Comparison of ENCODE assay signal across 16 cellular contexts in genomic region chr7:157801971-157802675, GRCh38.
A peak's percentile ranks its signal among the peaks of the same experiment; 100 is the strongest.
DNase-seq lines count a peak whose midpoint lies in the region; ATAC-seq, FAIRE-seq and TF ChIP-seq lines count a peak whose summit lies in the region.
"Had no signal": no experiment of that assay in that cellular context is flagged by ENCODE, and none has a peak within 500 bp of the region (broad histone marks: within the 10 kb centered on the region; RNA-seq: fewer than 3 reads in every experiment).

No MANE protein-coding gene starts in this region.

- peak overlapping the region; percentile 23 for H3K14ac ChIP-seq in neuronal stem cell (ENCODE audit: low read length)

- no peak overlapping the region for H4K8ac ChIP-seq in neuronal stem cell (ENCODE audit: low read depth, low read length)

- peak overlapping the region; percentile 61 for H2BK12ac ChIP-seq in neuronal stem cell (ENCODE audit: low read length)

- H3K4me1 ChIP-seq in kidney (ENCODE audit: control insufficient read depth in 1 of 2, insufficient read depth in 1 of 2, low read depth in 1 of 2, low read length in 2 of 2): no peaks in the 10 kb centered on the region
- peaks cover 14 to 27% of the 10 kb centered on the region in 2 donors for H3K4me1 ChIP-seq in neuronal stem cell (ENCODE audit: control insufficient read depth in 2 of 2, insufficient read depth in 1 of 2, low read depth in 1 of 2, low read length in 2 of 2)
- H3K4me1 ChIP-seq: BE2C, HAP-1 had no signal

- H3K4me3 ChIP-seq in kidney (ENCODE audit: low read length in 2 of 2) (no peak overlapping the region), neuronal stem cell (ENCODE audit: low read length in 2 of 2) (no peak overlapping the region)
- H3K4me3 ChIP-seq: GM12878, GM23248, HAP-1 had no signal

- H3K27ac ChIP-seq in kidney (ENCODE audit: low read depth in 2 of 2, low read length in 2 of 2) (no peak overlapping the region), neuronal stem cell (replicated peaks; ENCODE audit: low read length) (no peak overlapping the region)
- H3K27ac ChIP-seq: C4-2B, GM23248 had no signal

- ATAC-seq in Right ventricle myocardium superior (ENCODE audit: poor library complexity) (no peak), left ventricle myocardium superior (no peak), HG02973 (IDR thresholded peaks at IDR 0.05; ENCODE audit: unreplicated experiment) (no peak), GM19395 (IDR thresholded peaks at IDR 0.05; ENCODE audit: unreplicated experiment) (no peak)
- no peak for ATAC-seq in activated CD4-positive, CD25-positive, alpha-beta regulatory T cell treated with anti-CD3 and anti-CD28 coated beads, Interleukin-2, amount 50 U/mL, for 24 hours
- ATAC-seq: GM12878 had no signal

- no peak for TF ChIP-seq CTCF in kidney (IDR thresholded peaks at IDR 0.05; ENCODE audit: borderline replicate concordance, extremely low read depth, insufficient read depth)

- no CpG with 5 or more reads among the region's 42 CpGs for WGBS in neuronal stem cell (ENCODE audit: extremely low coverage in 2 of 2, insufficient read length in 2 of 2, insufficient replicate concordance in 1 of 2), 2 donors

- H4K91ac ChIP-seq in neuronal stem cell (ENCODE audit: low read depth, low read length, poor library complexity): no peak overlapping the region

- H3K23ac ChIP-seq in neuronal stem cell (ENCODE audit: low read depth, low read length, poor library complexity): peak overlapping the region; percentile 25

- no peak overlapping the region for H2AFZ ChIP-seq in neuronal stem cell (ENCODE audit: low read length)
- H2AFZ ChIP-seq: GM23248 had no signal

- intact Hi-C loops in Right ventricle myocardium superior (cut with DNase I) (no loop called here), left ventricle myocardium superior (cut with micrococcal nuclease) (no loop called here), kidney (cut with DNase I) (no loop called here)

- peak overlapping the region; percentile 20 for H3K18ac ChIP-seq in neuronal stem cell (ENCODE audit: low read length)

- H3K36me3 ChIP-seq in kidney (ENCODE audit: control insufficient read depth in 1 of 2, insufficient read depth in 2 of 2, low read length in 2 of 2): no peaks in the 10 kb centered on the region
- no peaks in the 10 kb centered on the region for H3K36me3 ChIP-seq in neuronal stem cell (replicated peaks in 1 of 2; ENCODE audit: control insufficient read depth in 2 of 2, insufficient read depth in 2 of 2, low read length in 2 of 2)
- H3K36me3 ChIP-seq: BE2C, HAP-1 had no signal

- H3K4ac ChIP-seq in neuronal stem cell (ENCODE audit: low read length): no peak overlapping the region

- DNase-seq in Right ventricle myocardium superior (peak; percentile 24), left ventricle myocardium superior (no peak), kidney (peak; percentile 52), neuronal stem cell (ENCODE audit: low spot score) (no peak)
- DNase-seq: BE2C; CD4-positive, alpha-beta memory T cell; DMS79; GM23248 had no signal

- no peak overlapping the region for H2BK5ac ChIP-seq in neuronal stem cell (ENCODE audit: low read length)

- peaks cover 0 to 2% of the 10 kb centered on the region in 2 donors for H3K9me3 ChIP-seq in kidney (ENCODE audit: control insufficient read depth in 1 of 2, low read length in 2 of 2)
- H3K9me3 ChIP-seq in neuronal stem cell (replicated peaks in 1 of 2; ENCODE audit: control insufficient read depth in 2 of 2, insufficient read depth in 1 of 2, low read depth in 1 of 2, low read length in 2 of 2): peaks cover 6 to 12% of the 10 kb centered on the region in 2 donors
- H3K9me3 ChIP-seq: BE2C, HAP-1 had no signal

- no peaks in the 10 kb centered on the region for H3K79me1 ChIP-seq in neuronal stem cell (ENCODE audit: low read depth, low read length)

- peak overlapping the region; percentile 65 for H2AK5ac ChIP-seq in neuronal stem cell (ENCODE audit: low read depth, low read length)

- peaks cover 0 to 2% (median 0%) of the 10 kb centered on the region in 3 experiments for H3K27me3 ChIP-seq in neuronal stem cell (ENCODE audit: control insufficient read depth in 3 of 3, insufficient read depth in 3 of 3, low read depth in 1 of 3, low read length in 3 of 3)
- H3K27me3 ChIP-seq: BE2C had no signal

- no peak for FAIRE-seq in kidney (lab: Jason Lieb, UNC)
- FAIRE-seq: A204.1, GM12878, GM18507 had no signal

- H2BK15ac ChIP-seq in neuronal stem cell (ENCODE audit: low read length): peak overlapping the region; percentile 0

- H3K9ac ChIP-seq in kidney (ENCODE audit: low read length in 2 of 2) (no peak overlapping the region), neuronal stem cell (ENCODE audit: low read depth, low read length, poor library complexity) (no peak overlapping the region)
- H3K9ac ChIP-seq: GM23248 had no signal

- no peak overlapping the region for H3K4me2 ChIP-seq in neuronal stem cell (ENCODE audit: insufficient read depth, low read length, poor library complexity, severe bottlenecking)

- H2BK120ac ChIP-seq in neuronal stem cell (ENCODE audit: low read depth, low read length): no peak overlapping the region

Comparison
In these comparisons a context has a peak if more than half of its experiments do, and no peak if none do; other contexts are left out.
1. DNase-seq: peak in Right ventricle myocardium superior (single experiment) and kidney (single experiment); none in left ventricle myocardium superior (single experiment) and neuronal stem cell (single experiment).